In the genomic region with DNA sequence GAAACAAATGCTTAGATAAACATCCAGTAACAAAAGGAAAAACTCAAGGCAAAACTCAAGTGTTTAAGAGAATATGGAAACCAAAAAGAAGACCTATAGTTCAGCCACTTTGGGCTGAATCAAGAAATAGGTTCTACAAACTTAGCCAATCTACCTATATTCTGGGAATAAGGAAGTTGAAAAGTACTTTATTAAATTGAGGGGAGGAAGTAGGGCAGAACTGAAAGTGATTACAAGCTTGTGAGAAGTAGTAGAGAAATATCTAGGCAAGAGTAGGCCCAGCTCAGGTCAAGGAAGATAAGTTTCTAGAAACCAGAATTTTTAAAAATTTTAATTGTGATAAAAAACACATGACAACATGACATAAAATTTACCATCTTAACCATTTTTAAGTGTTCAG, we compare ENCODE assay signal across 24 cellular contexts.
"Had no signal": no experiment of that assay in that cellular context is flagged by ENCODE, and none has a peak within 500 bp of the region (broad histone marks: within the 10 kb centered on the region; RNA-seq: fewer than 3 reads in every experiment).

No MANE protein-coding gene starts in this region.

- ATAC-seq: activated CD4-positive, CD25-positive, alpha-beta regulatory T cell treated with anti-CD3 and anti-CD28 coated beads, Interleukin-2, amount 50 U/mL, for 24 hours; heart left ventricle; natural killer cell; right cardiac atrium; stimulated activated naive CD8-positive, alpha-beta T cell treated with anti-CD3 and anti-CD28 coated beads, Interleukin-15, Interleukin-2, amounts not matched to agents 100 U/mL and 50 U/mL, for 24 hours had no signal

- DNase-seq: activated CD4-positive, alpha-beta T cell treated with anti-CD3 and anti-CD28 coated beads for 48 hours; activated CD4-positive, alpha-beta T cell treated with anti-CD3 and anti-CD28 coated beads, Interleukin-2, amount 50 U/mL, for 48 hours; activated CD8-positive, alpha-beta memory T cell treated with anti-CD3 and anti-CD28 coated beads for 24 hours; activated gamma-delta T cell treated with Interleukin-2 at 50 U/mL for 16 hours; activated naive CD4-positive, alpha-beta T cell treated with anti-CD3 and anti-CD28 coated beads, Interleukin-2, amount 50 U/mL, for 16 hours; amygdala; caudate nucleus; cortex of kidney; heart left ventricle; hypothalamus; kidney glomerular epithelial cell; left lung; lower lobe of right lung; mesendoderm; natural killer cell; occipital lobe; right cardiac atrium; stimulated activated CD4-positive, alpha-beta T cell treated with anti-CD3 and anti-CD28 coated beads, Interleukin-4, amount 100 ng/mL, for 1 hour; stimulated activated naive CD8-positive, alpha-beta T cell treated with anti-CD3 and anti-CD28 coated beads, Interleukin-15, Interleukin-2, amounts not matched to agents 100 U/mL and 50 U/mL, for 24 hours; T-helper 9 cell; testis; transverse colon; WERI-Rb-1 had no signal
